ENCODE assay signal across 19 cellular contexts in genomic region chr4:105875233-105875632, GRCh38. TPM values are rescaled to one million over a fixed set of nuclear protein-coding genes. Genes with fewer than 3 reads are reported as not detected.
"Had no signal": no experiment of that assay in that cellular context is flagged by ENCODE, and none has a peak within 500 bp of the region (broad histone marks: within the 10 kb centered on the region; RNA-seq: fewer than 3 reads in every experiment).

No MANE protein-coding gene starts in this region.

- H3K9me3 ChIP-seq: MG63, SJCRH30 had no signal

- H3K4me3 ChIP-seq: MG63, SJCRH30 had no signal

- ATAC-seq: SK-N-SH treated with all-trans-retinoic acid at 6 μM for 48 hours had no signal

- H3K27ac ChIP-seq: SJCRH30 had no signal

- DNase-seq: KBM-7, MG63, NCI-H1092, NCI-H1105 treated with DMSO at 0.1 percent for 48 hours, NCI-H1417 treated with DMSO at 0.1 percent for 48 hours, NCI-H146, NCI-H1694 treated with DMSO at 0.1 percent for 48 hours, NCI-H1930, NCI-H2081, NCI-H2107, NCI-H2227 treated with DMSO at 0.1 percent for 48 hours, NCI-H524, NCI-H526 treated with DMSO at 0.1 percent for 48 hours, NCI-H748 treated with DMSO at 0.1 percent for 48 hours, RPMI8226, SHP77 treated with DMSO at 0.1 percent for 48 hours, SJCRH30 had no signal

- H3K36me3 ChIP-seq: MG63, SJCRH30 had no signal

- H3K27me3 ChIP-seq: MG63, SJCRH30 had no signal

- H3K4me1 ChIP-seq: SJCRH30 had no signal

RNA-seq across cellular contexts. Expression of gene NPNT, which starts 20.0 kb away (rescaled TPM):
- total RNA-seq: LHCN-M2 had no signal
